ENCODE assay signal across 1 cellular context in genomic region chr12:92929957-92930356, GRCh38.
TF ChIP-seq lines count a peak whose summit lies in the region.

No MANE protein-coding gene starts in this region.

TF ChIP-seq in GM12878, 131 proteins besides CTCF, POLR2A, EP300 and RAD21:
- TF ChIP-seq ZBTB40 (IDR thresholded peaks at IDR 0.05; ENCODE audit: borderline replicate concordance) (0 out of 2 replicates have a peak, but pooled peaks have one; percentile 25), CHD2 (IDR thresholded peaks at IDR 0.05; ENCODE audit: borderline replicate concordance, low read depth, low read length) (no peak), CREB1 (IDR thresholded peaks at IDR 0.05; ENCODE audit: low read depth) (peak; percentile 37; the same call in 1 of the 2 replicates), ATF3 (IDR thresholded peaks at IDR 0.05; ENCODE audit: borderline replicate concordance, extremely low read depth, low read depth, low read length) (no peak)
